8 cellular contexts compared by ENCODE assay signal in the genomic region with DNA sequence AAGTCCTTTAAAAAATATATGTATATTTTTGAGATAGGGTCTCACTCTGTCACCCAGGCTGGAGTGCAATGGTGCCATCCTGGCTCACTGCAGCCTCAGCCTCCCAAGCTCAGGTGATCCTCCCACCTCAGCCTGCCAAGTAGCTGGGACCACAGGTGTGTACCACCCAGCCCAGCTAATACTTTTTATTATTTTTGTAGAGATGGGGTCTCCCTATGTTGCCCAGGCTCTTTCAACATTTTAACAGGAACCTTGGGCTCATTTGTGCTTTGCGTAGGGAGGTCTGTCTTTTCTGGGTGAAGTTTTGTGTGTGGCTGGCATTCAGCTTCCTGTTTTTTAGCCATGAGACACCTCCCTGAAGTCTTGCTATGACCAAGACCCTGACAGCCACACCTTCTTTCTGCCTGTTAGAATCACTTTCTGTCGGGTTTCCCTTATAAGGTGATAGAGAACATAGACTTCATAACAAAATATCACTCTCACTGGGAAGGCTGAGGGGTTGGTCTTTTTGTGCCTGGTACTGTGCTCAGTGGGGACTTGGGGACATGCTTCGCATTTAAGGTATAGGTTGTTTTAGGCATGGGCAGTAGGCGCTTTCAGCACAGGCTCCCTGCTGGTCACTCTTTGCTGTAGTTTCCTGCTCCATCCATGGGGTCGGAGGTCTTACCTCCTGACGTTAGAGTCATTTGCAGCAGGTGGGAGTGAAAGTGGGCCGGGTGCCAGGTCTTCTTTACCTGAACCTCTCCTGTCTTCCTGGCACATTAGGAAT. TPM values are rescaled to one million over a fixed set of nuclear protein-coding genes. Genes with fewer than 3 reads are reported as not detected.
DNase-seq lines count a peak whose midpoint lies in the region; ATAC-seq and TF ChIP-seq lines count a peak whose summit lies in the region.

No MANE protein-coding gene starts in this region.

- H3K4me3 ChIP-seq in thyroid gland (replicated peaks in 1 of 3) (no peak overlapping the region), right atrium auricular region (no peak overlapping the region)

- peak; percentile 56 to 57 for ATAC-seq in activated T-cell treated with anti-CD3 and anti-CD28 coated beads, Interleukin-2, amount 50 U/mL, for 4 hours
- peak; percentile 46 for ATAC-seq in HG03103 (IDR thresholded peaks at IDR 0.05; ENCODE audit: low read depth, unreplicated experiment)

- peak in 1 of 6 experiments; percentile 1 for TF ChIP-seq CTCF in thyroid gland (IDR thresholded peaks at IDR 0.05)
- no peak for TF ChIP-seq CTCF in nephron progenitor cell (IDR thresholded peaks at IDR 0.05)
- no peak for TF ChIP-seq CTCF in right atrium auricular region (IDR thresholded peaks at IDR 0.05)

- WGBS in thyroid gland, 2 donors = 55 to 57% methylated on average over 5 to 7 of the region's 7 CpGs

- H3K36me3 Mint-ChIP-seq in activated T-cell treated with anti-CD3 and anti-CD28 coated beads, Interleukin-2, amount 50 U/mL, for 4 hours (ENCODE audit: insufficient read depth) = no peaks in the 10 kb centered on the region
- no peaks in the 10 kb centered on the region for H3K36me3 Mint-ChIP-seq in activated CD4-positive, alpha-beta memory T cell treated with anti-CD3 and anti-CD28 coated beads, Interleukin-2, amount 10 ng/mL, durations not matched to agents 7 days and 5 days (ENCODE audit: low read depth)
- no peaks in the 10 kb centered on the region for H3K36me3 Mint-ChIP-seq in nephron progenitor cell (ENCODE audit: low read depth)

- no peak for DNase-seq in activated T-cell treated with anti-CD3 and anti-CD28 coated beads, Interleukin-2, amount 50 U/mL, for 4 hours
- no peak for DNase-seq in activated T-cell treated with anti-CD3 and anti-CD28 coated beads, Interleukin-2, amount 50 U/mL, for 48 hours
- DNase-seq in activated CD4-positive, alpha-beta memory T cell treated with anti-CD3 and anti-CD28 coated beads, Interleukin-2, amount 10 ng/mL, durations not matched to agents 7 days and 5 days = peak; percentile 30
- DNase-seq in thyroid gland (peak; percentile 66 to 68), nephron progenitor cell (no peak), NCI-H1105 (lab: John Stamatoyannopoulos, UW) (no peak), right atrium auricular region (ENCODE audit: low spot score) (no peak)

- H3K36me3 ChIP-seq in thyroid gland (no peaks in the 10 kb centered on the region), right atrium auricular region (no peaks in the 10 kb centered on the region)

- no peak for TF ChIP-seq POLR2A in thyroid gland (IDR thresholded peaks at IDR 0.05)

- H3K9me3 Mint-ChIP-seq in activated T-cell treated with anti-CD3 and anti-CD28 coated beads, Interleukin-2, amount 50 U/mL, for 4 hours = no peaks in the 10 kb centered on the region
- H3K9me3 Mint-ChIP-seq in activated CD4-positive, alpha-beta memory T cell treated with anti-CD3 and anti-CD28 coated beads, Interleukin-2, amount 10 ng/mL, durations not matched to agents 7 days and 5 days = no peaks in the 10 kb centered on the region
- no peaks in the 10 kb centered on the region for H3K9me3 Mint-ChIP-seq in nephron progenitor cell

- POLR2A ChIA-PET in activated CD4-positive, alpha-beta memory T cell treated with anti-CD3 and anti-CD28 coated beads, Interleukin-2, amount 10 ng/mL, durations not matched to agents 7 days and 5 days (lab: Charles Lee) = interaction anchor here (0.7 to 1.1 kb wide), 2 partner anchors 92 to 202 kb away, joined by 3 to 4 read pairs; a partner anchor contains a TSS

- H3K27ac ChIP-seq in thyroid gland = peak overlapping the region; percentile 85 to 93 (median 91)
- H3K27ac ChIP-seq in right atrium auricular region = no peak overlapping the region

- CTCF ChIA-PET in activated CD4-positive, alpha-beta memory T cell treated with anti-CD3 and anti-CD28 coated beads, Interleukin-2, amount 10 ng/mL, durations not matched to agents 7 days and 5 days (lab: Charles Lee) = interaction anchor here (0.7 to 1.0 kb wide), 2 partner anchors 37 to 1015 kb away, joined by 3 read pairs; no protein-coding TSS in a partner anchor

- peaks cover 21% of the 10 kb centered on the region for H3K4me1 Mint-ChIP-seq in activated T-cell treated with anti-CD3 and anti-CD28 coated beads, Interleukin-2, amount 50 U/mL, for 4 hours (ENCODE audit: low read depth)
- peaks cover 40% of the 10 kb centered on the region for H3K4me1 Mint-ChIP-seq in activated CD4-positive, alpha-beta memory T cell treated with anti-CD3 and anti-CD28 coated beads, Interleukin-2, amount 10 ng/mL, durations not matched to agents 7 days and 5 days
- peaks cover 60% of the 10 kb centered on the region for H3K4me1 Mint-ChIP-seq in nephron progenitor cell

- H3K4me1 ChIP-seq in thyroid gland (peaks cover 37 to 48% of the 10 kb centered on the region in 2 donors), right atrium auricular region (peaks cover 0 to 12% of the 10 kb centered on the region in 2 donors)

- no peak overlapping the region for H3K4me3 Mint-ChIP-seq in activated T-cell treated with anti-CD3 and anti-CD28 coated beads, Interleukin-2, amount 50 U/mL, for 4 hours
- no peak overlapping the region for H3K4me3 Mint-ChIP-seq in activated CD4-positive, alpha-beta memory T cell treated with anti-CD3 and anti-CD28 coated beads, Interleukin-2, amount 10 ng/mL, durations not matched to agents 7 days and 5 days
- no peak overlapping the region for H3K4me3 Mint-ChIP-seq in nephron progenitor cell

- H3K27ac Mint-ChIP-seq in activated CD4-positive, alpha-beta memory T cell treated with anti-CD3 and anti-CD28 coated beads, Interleukin-2, amount 10 ng/mL, durations not matched to agents 7 days and 5 days = no peak overlapping the region
- no peak overlapping the region for H3K27ac Mint-ChIP-seq in nephron progenitor cell

- no peaks in the 10 kb centered on the region for H3K9me3 ChIP-seq in thyroid gland
- H3K9me3 ChIP-seq in right atrium auricular region = no peaks in the 10 kb centered on the region

- intact Hi-C loops in thyroid gland (cut with DNase I) = no loop called here

- H3K27me3 ChIP-seq in thyroid gland (no peaks in the 10 kb centered on the region), right atrium auricular region (no peaks in the 10 kb centered on the region)

- peaks cover 78% of the 10 kb centered on the region for H3K27me3 Mint-ChIP-seq in activated T-cell treated with anti-CD3 and anti-CD28 coated beads, Interleukin-2, amount 50 U/mL, for 4 hours (ENCODE audit: low read depth)
- peaks cover 74% of the 10 kb centered on the region for H3K27me3 Mint-ChIP-seq in activated CD4-positive, alpha-beta memory T cell treated with anti-CD3 and anti-CD28 coated beads, Interleukin-2, amount 10 ng/mL, durations not matched to agents 7 days and 5 days
- peaks cover 43% of the 10 kb centered on the region for H3K27me3 Mint-ChIP-seq in nephron progenitor cell (ENCODE audit: low read depth, poor library complexity)

RNA-seq across cellular contexts. Expression of a gene that starts 3.4 kb away (rescaled TPM):
- 1 to 10 TPM in 2 of 3 donors, under 1 TPM in 1; 0.40 to 1.8 (median 1.2) TPM for total RNA-seq in activated T-cell treated with anti-CD3 and anti-CD28 coated beads, Interleukin-2, amount 50 U/mL, for 4 hours
- total RNA-seq in activated CD4-positive, alpha-beta memory T cell treated with anti-CD3 and anti-CD28 coated beads, Interleukin-2, amount 10 ng/mL, durations not matched to agents 7 days and 5 days = 1 to 10 TPM; 3.5 to 4.9 TPM
- total RNA-seq in thyroid gland (10 to 100 TPM; 33.9 to 72.7 (median 40.8) TPM), right atrium auricular region (10 to 100 TPM in 1 of 2 donors, 1 to 10 TPM in 1; 9.9 to 29.2 TPM)

Comparison
In these comparisons a context has a peak if more than half of its experiments do, and no peak if none do; other contexts are left out.
1. DNase-seq: peak in activated CD4-positive, alpha-beta memory T cell treated with anti-CD3 and anti-CD28 coated beads, Interleukin-2, amount 10 ng/mL, durations not matched to agents 7 days and 5 days (single experiment) and thyroid gland (2 of 2); none in activated T-cell treated with anti-CD3 and anti-CD28 coated beads, Interleukin-2, amount 50 U/mL, for 4 hours (single experiment), activated T-cell treated with anti-CD3 and anti-CD28 coated beads, Interleukin-2, amount 50 U/mL, for 48 hours (0 of 2), nephron progenitor cell (single experiment), NCI-H1105 (single experiment) and right atrium auricular region (single experiment).
2. H3K27ac ChIP-seq: peak in thyroid gland (3 of 3); none in right atrium auricular region (0 of 2).